25 cellular contexts compared by ENCODE assay signal in the genomic region with DNA sequence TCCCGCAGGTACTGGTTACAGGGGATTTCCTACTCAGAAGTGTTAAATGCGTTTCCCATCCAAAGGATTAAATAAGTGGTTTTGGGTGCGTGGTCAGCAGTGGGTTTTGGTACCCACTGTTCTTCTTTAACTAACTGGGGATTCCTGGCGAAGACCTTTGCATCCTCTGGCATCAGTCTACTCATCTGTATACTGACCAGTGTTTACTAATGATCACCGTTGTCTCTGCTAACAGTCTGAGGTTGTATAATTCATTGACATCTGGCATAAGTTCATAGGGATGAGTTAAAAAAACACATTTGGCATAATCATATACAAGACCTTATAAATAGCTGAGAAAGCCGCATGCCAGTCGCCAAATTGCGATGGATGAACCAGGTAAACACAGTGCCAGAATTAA.
"Had no signal": no experiment of that assay in that cellular context is flagged by ENCODE, and none has a peak within 500 bp of the region (broad histone marks: within the 10 kb centered on the region; RNA-seq: fewer than 3 reads in every experiment).

No MANE protein-coding gene starts in this region.

- H3K27ac Mint-ChIP-seq: activated CD4-positive, alpha-beta memory T cell treated with anti-CD3 and anti-CD28 coated beads for 36 hours; activated CD4-positive, alpha-beta T cell treated with anti-CD3 and anti-CD28 coated beads for 36 hours; activated CD4-positive, alpha-beta T cell treated with anti-CD3 and anti-CD28 coated beads, Interleukin-2, amount 10 ng/mL, durations not matched to agents 24 days and 14 days; activated CD8-positive, alpha-beta memory T cell treated with anti-CD3 and anti-CD28 coated beads, Interleukin-2, amount 10 ng/mL, durations not matched to agents 7 days and 5 days; activated CD8-positive, alpha-beta T cell treated with anti-CD3 and anti-CD28 coated beads, Interleukin-2, amount 10 ng/mL, durations not matched to agents 7 days and 5 days; activated naive CD4-positive, alpha-beta T cell treated with anti-CD3 and anti-CD28 coated beads, Interleukin-2, amount 10 ng/mL, durations not matched to agents 7 days and 5 days; activated naive CD4-positive, alpha-beta T cell treated with anti-CD3 and anti-CD28 coated beads, Interleukin-2, amount 50 U/mL, for 72 hours; activated naive CD8-positive, alpha-beta T cell treated with anti-CD3 and anti-CD28 coated beads, Interleukin-2, amount 10 ng/mL, durations not matched to agents 7 days and 5 days; activated T-cell treated with anti-CD3 and anti-CD28 coated beads, Interleukin-2, amount 50 U/mL, for 72 hours; effector memory CD8-positive, alpha-beta T cell; T-cell; T-helper 1 cell treated with Interleukin-12 subunit alpha and Interleukin-12 subunit beta and Interleukin-4 antibody, amounts not matched to agents 30 μg/mL and 1 μg/mL, for 36 hours; T-helper 2 cell treated with Interferon-gamma antibody and Interleukin-4, amounts not matched to agents 5 μg/mL and 100 μg/mL, for 36 hours had no signal

- H3K27ac ChIP-seq: ascending aorta, breast epithelium, cardiac muscle cell, coronary artery, esophagus muscularis mucosa, foreskin keratinocyte, gastrocnemius medialis, heart left ventricle had no signal

- DNase-seq: activated gamma-delta T cell; activated naive CD8-positive, alpha-beta T cell treated with anti-CD3 and anti-CD28 coated beads, Interleukin-2, amount 10 ng/mL, durations not matched to agents 7 days and 5 days; T1000 had no signal

- H3K4me1 Mint-ChIP-seq: activated CD4-positive, alpha-beta T cell treated with anti-CD3 and anti-CD28 coated beads for 36 hours; activated CD4-positive, alpha-beta T cell treated with anti-CD3 and anti-CD28 coated beads, Interleukin-2, amount 10 ng/mL, durations not matched to agents 24 days and 14 days; activated CD8-positive, alpha-beta memory T cell treated with anti-CD3 and anti-CD28 coated beads, Interleukin-2, amount 10 ng/mL, durations not matched to agents 7 days and 5 days; activated naive CD4-positive, alpha-beta T cell treated with anti-CD3 and anti-CD28 coated beads, Interleukin-2, amount 10 ng/mL, durations not matched to agents 7 days and 5 days; activated naive CD8-positive, alpha-beta T cell treated with anti-CD3 and anti-CD28 coated beads, Interleukin-2, amount 10 ng/mL, durations not matched to agents 7 days and 5 days; central memory CD8-positive, alpha-beta T cell; T-cell had no signal

- H3K9me3 ChIP-seq: ascending aorta, breast epithelium, esophagus muscularis mucosa, gastrocnemius medialis had no signal

- ATAC-seq: activated CD4-positive, alpha-beta T cell treated with anti-CD3 and anti-CD28 coated beads for 36 hours; activated CD8-positive, alpha-beta memory T cell treated with anti-CD3 and anti-CD28 coated beads, Interleukin-2, amount 10 ng/mL, durations not matched to agents 7 days and 5 days; activated CD8-positive, alpha-beta T cell treated with anti-CD3 and anti-CD28 coated beads, Interleukin-2, amount 10 ng/mL, durations not matched to agents 7 days and 5 days; activated naive CD4-positive, alpha-beta T cell treated with anti-CD3 and anti-CD28 coated beads, Interleukin-2, amount 50 U/mL, for 72 hours; activated T-cell treated with anti-CD3 and anti-CD28 coated beads, Interleukin-2, amount 50 U/mL, for 72 hours; effector memory CD8-positive, alpha-beta T cell; gastrocnemius medialis; heart left ventricle had no signal

- H3K4me3 ChIP-seq: ascending aorta, breast epithelium, cardiac muscle cell, coronary artery, esophagus muscularis mucosa, gastrocnemius medialis, heart left ventricle had no signal

- H3K36me3 ChIP-seq: ascending aorta, breast epithelium, cardiac muscle cell, esophagus muscularis mucosa, gastrocnemius medialis, heart left ventricle had no signal

- H3K4me1 ChIP-seq: ascending aorta, breast epithelium, esophagus muscularis mucosa, foreskin keratinocyte, gastrocnemius medialis, heart left ventricle had no signal

- H3K4me3 Mint-ChIP-seq: activated CD4-positive, alpha-beta memory T cell treated with anti-CD3 and anti-CD28 coated beads for 36 hours; activated CD4-positive, alpha-beta T cell treated with anti-CD3 and anti-CD28 coated beads for 36 hours; activated CD4-positive, alpha-beta T cell treated with anti-CD3 and anti-CD28 coated beads, Interleukin-2, amount 10 ng/mL, durations not matched to agents 24 days and 14 days; activated CD8-positive, alpha-beta memory T cell treated with anti-CD3 and anti-CD28 coated beads, Interleukin-2, amount 10 ng/mL, durations not matched to agents 7 days and 5 days; activated CD8-positive, alpha-beta T cell treated with anti-CD3 and anti-CD28 coated beads, Interleukin-2, amount 10 ng/mL, durations not matched to agents 7 days and 5 days; activated naive CD4-positive, alpha-beta T cell treated with anti-CD3 and anti-CD28 coated beads, Interleukin-2, amount 10 ng/mL, durations not matched to agents 7 days and 5 days; activated naive CD8-positive, alpha-beta T cell treated with anti-CD3 and anti-CD28 coated beads, Interleukin-2, amount 10 ng/mL, durations not matched to agents 7 days and 5 days; activated T-cell treated with anti-CD3 and anti-CD28 coated beads, Interleukin-2, amount 50 U/mL, for 72 hours; brain; central memory CD8-positive, alpha-beta T cell; effector memory CD8-positive, alpha-beta T cell; T-cell; T-helper 1 cell treated with Interleukin-12 subunit alpha and Interleukin-12 subunit beta and Interleukin-4 antibody, amounts not matched to agents 30 μg/mL and 1 μg/mL, for 36 hours; T-helper 2 cell treated with Interferon-gamma antibody and Interleukin-4, amounts not matched to agents 5 μg/mL and 100 μg/mL, for 36 hours had no signal

- H3K27me3 Mint-ChIP-seq: activated CD8-positive, alpha-beta memory T cell treated with anti-CD3 and anti-CD28 coated beads, Interleukin-2, amount 10 ng/mL, durations not matched to agents 7 days and 5 days; brain had no signal

- H3K36me3 Mint-ChIP-seq: activated CD4-positive, alpha-beta memory T cell treated with anti-CD3 and anti-CD28 coated beads for 36 hours; activated CD8-positive, alpha-beta memory T cell treated with anti-CD3 and anti-CD28 coated beads, Interleukin-2, amount 10 ng/mL, durations not matched to agents 7 days and 5 days; activated naive CD4-positive, alpha-beta T cell treated with anti-CD3 and anti-CD28 coated beads, Interleukin-2, amount 10 ng/mL, durations not matched to agents 7 days and 5 days; activated naive CD4-positive, alpha-beta T cell treated with anti-CD3 and anti-CD28 coated beads, Interleukin-2, amount 50 U/mL, for 72 hours; activated naive CD8-positive, alpha-beta T cell treated with anti-CD3 and anti-CD28 coated beads, Interleukin-2, amount 10 ng/mL, durations not matched to agents 7 days and 5 days; T-cell had no signal

- H3K27me3 ChIP-seq: ascending aorta, cardiac muscle cell, foreskin keratinocyte, gastrocnemius medialis had no signal
